Comparison of ENCODE assay signal across 14 cellular contexts in the genomic region with DNA sequence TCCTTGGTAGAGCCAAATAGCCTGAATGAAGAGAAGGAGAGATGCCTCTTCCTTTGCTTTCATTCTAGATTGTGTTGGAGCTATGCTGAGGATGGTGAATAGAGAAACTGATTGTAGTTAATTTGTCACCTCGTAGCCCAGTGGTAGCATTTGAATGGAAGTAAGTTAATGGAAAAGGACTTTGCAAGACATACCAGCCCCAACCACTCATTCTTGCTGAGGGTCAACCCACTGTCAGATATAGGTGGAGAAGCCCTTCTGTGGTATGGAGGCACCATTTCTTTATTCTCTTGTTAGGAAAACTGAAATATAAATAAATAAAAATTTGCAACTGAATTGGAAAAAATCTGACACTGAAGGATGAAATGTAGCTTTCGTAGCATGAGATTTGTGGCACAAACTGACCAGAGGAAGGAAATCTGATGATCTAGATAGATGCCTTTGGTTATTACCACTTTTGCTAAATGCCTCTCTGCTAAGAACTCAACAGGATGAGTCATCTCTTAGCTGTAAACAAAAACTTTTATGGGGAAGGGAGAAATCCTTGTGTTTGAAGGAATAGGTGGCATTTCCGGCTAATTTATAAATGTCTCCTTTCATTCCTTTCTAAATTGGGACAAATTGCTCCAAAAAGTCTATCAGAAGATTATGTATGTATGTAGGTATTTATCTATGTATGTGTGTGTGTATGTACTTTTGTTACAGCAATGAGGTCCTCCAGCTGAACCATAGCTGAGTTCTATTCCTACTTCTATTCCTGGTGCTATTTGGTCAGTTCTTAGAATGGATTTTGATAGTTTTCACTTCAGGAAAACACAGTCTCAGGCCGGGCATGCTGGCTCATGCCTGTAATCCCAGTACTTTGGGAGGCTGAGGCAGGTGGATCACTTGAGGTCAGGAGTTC.
A peak's percentile ranks its signal among the peaks of the same experiment; 100 is the strongest.
DNase-seq lines count a peak whose midpoint lies in the region; ATAC-seq and TF ChIP-seq lines count a peak whose summit lies in the region.
"Had no signal": no experiment of that assay in that cellular context is flagged by ENCODE, and none has a peak within 500 bp of the region (broad histone marks: within the 10 kb centered on the region; RNA-seq: fewer than 3 reads in every experiment).

No MANE protein-coding gene starts in this region.

- peaks cover 5% of the 10 kb centered on the region for H3K4me1 ChIP-seq in colonic mucosa

- H3K9me3 ChIP-seq in colonic mucosa = no peaks in the 10 kb centered on the region

- no peaks in the 10 kb centered on the region for H3K36me3 ChIP-seq in colonic mucosa

- H3K9me3 Mint-ChIP-seq in natural killer cell treated with Interleukin-12 subunit alpha and Interleukin-12 subunit beta and Interleukin-15 and Interleukin-18, amount 100 ng/mL, for 72 hours = no peaks in the 10 kb centered on the region
- H3K9me3 Mint-ChIP-seq: activated CD4-positive, alpha-beta T cell treated with anti-CD3 and anti-CD28 coated beads, Interleukin-2, amount 10 ng/mL, durations not matched to agents 7 days and 5 days; activated naive CD4-positive, alpha-beta T cell treated with anti-CD3 and anti-CD28 coated beads for 36 hours had no signal

- peak overlapping the region; percentile 28 for H3K4me3 Mint-ChIP-seq in natural killer cell treated with Interleukin-12 subunit alpha and Interleukin-12 subunit beta and Interleukin-15 and Interleukin-18, amount 100 ng/mL, for 72 hours
- H3K4me3 Mint-ChIP-seq: activated CD4-positive, alpha-beta T cell treated with anti-CD3 and anti-CD28 coated beads, Interleukin-2, amount 10 ng/mL, durations not matched to agents 7 days and 5 days; activated naive CD4-positive, alpha-beta T cell treated with anti-CD3 and anti-CD28 coated beads for 36 hours had no signal

- no peak overlapping the region for H3K27ac Mint-ChIP-seq in natural killer cell treated with Interleukin-12 subunit alpha and Interleukin-12 subunit beta and Interleukin-15 and Interleukin-18, amount 100 ng/mL, for 72 hours
- H3K27ac Mint-ChIP-seq: activated CD4-positive, alpha-beta T cell treated with anti-CD3 and anti-CD28 coated beads, Interleukin-2, amount 10 ng/mL, durations not matched to agents 7 days and 5 days; activated naive CD4-positive, alpha-beta T cell treated with anti-CD3 and anti-CD28 coated beads for 36 hours had no signal

- peak in 1 of 2 donors; percentile 70 for ATAC-seq in natural killer cell treated with Interleukin-12 subunit alpha and Interleukin-12 subunit beta and Interleukin-15 and Interleukin-18, amount 100 ng/mL, for 72 hours
- no peak for ATAC-seq in GM18907 (IDR thresholded peaks at IDR 0.05; ENCODE audit: unreplicated experiment)

- intact Hi-C loops in colonic mucosa (cut with DNase I) = no loop called here

- no peaks in the 10 kb centered on the region for H3K27me3 ChIP-seq in colonic mucosa

- H3K36me3 Mint-ChIP-seq in natural killer cell treated with Interleukin-12 subunit alpha and Interleukin-12 subunit beta and Interleukin-15 and Interleukin-18, amount 100 ng/mL, for 72 hours = peaks cover 12% of the 10 kb centered on the region

- H3K27me3 Mint-ChIP-seq in natural killer cell treated with Interleukin-12 subunit alpha and Interleukin-12 subunit beta and Interleukin-15 and Interleukin-18, amount 100 ng/mL, for 72 hours = peaks cover 0 to 6% of the 10 kb centered on the region in 2 donors
- H3K27me3 Mint-ChIP-seq: activated CD4-positive, alpha-beta T cell treated with anti-CD3 and anti-CD28 coated beads, Interleukin-2, amount 10 ng/mL, durations not matched to agents 7 days and 5 days had no signal

- H3K4me3 ChIP-seq in colonic mucosa = no peak overlapping the region

- H3K9ac ChIP-seq in colonic mucosa (ENCODE audit: low read depth in 2 of 2, low read length in 2 of 2) = no peak overlapping the region

- no peak overlapping the region for H3K27ac ChIP-seq in colonic mucosa

- DNase-seq in Daoy (ENCODE audit: low read depth) (peak; percentile 32), M059J (ENCODE audit: low read depth) (peak; percentile 96), dedifferentiated amniotic fluid mesenchymal stem cell (ENCODE audit: extremely low spot score) (peak; percentile 59), NCI-H82 (lab: John Stamatoyannopoulos, UW) (no peak), colonic mucosa (no peak)
- no peak for DNase-seq in natural killer cell treated with Interleukin-12 subunit alpha and Interleukin-12 subunit beta and Interleukin-15 and Interleukin-18, amount 100 ng/mL, for 72 hours (ENCODE audit: low spot score)
- DNase-seq in activated CD4-positive, alpha-beta T cell treated with anti-CD3 and anti-CD28 coated beads, Interleukin-2, amount 50 U/mL, for 1 hour = no peak
- DNase-seq: activated CD4-positive, alpha-beta T cell treated with anti-CD3 and anti-CD28 coated beads, Interleukin-2, amount 10 ng/mL, durations not matched to agents 7 days and 5 days; activated naive CD4-positive, alpha-beta T cell treated with anti-CD3 and anti-CD28 coated beads for 36 hours; DMS153; effector CD8-positive, alpha-beta T cell; NCI-H446; stimulated activated CD4-positive, alpha-beta T cell treated with anti-CD3 and anti-CD28 coated beads, Interleukin-1b, Interleukin-23, amount 100 ng/mL, for 48 hours had no signal

- TF ChIP-seq CTCF in colonic mucosa (IDR thresholded peaks at IDR 0.05) = no peak

- peaks cover 12 to 53% of the 10 kb centered on the region in 2 donors for H3K4me1 Mint-ChIP-seq in natural killer cell treated with Interleukin-12 subunit alpha and Interleukin-12 subunit beta and Interleukin-15 and Interleukin-18, amount 100 ng/mL, for 72 hours (ENCODE audit: low read depth in 2 of 2)

Comparison
In these comparisons a context has a peak if more than half of its experiments do, and no peak if none do; other contexts are left out.
1. DNase-seq: peak in Daoy (single experiment), M059J (single experiment) and dedifferentiated amniotic fluid mesenchymal stem cell (single experiment); none in natural killer cell treated with Interleukin-12 subunit alpha and Interleukin-12 subunit beta and Interleukin-15 and Interleukin-18, amount 100 ng/mL, for 72 hours (single experiment), NCI-H82 (single experiment), colonic mucosa (single experiment) and activated CD4-positive, alpha-beta T cell treated with anti-CD3 and anti-CD28 coated beads, Interleukin-2, amount 50 U/mL, for 1 hour (single experiment).